1 cellular context compared by ENCODE assay signal in the genomic region with DNA sequence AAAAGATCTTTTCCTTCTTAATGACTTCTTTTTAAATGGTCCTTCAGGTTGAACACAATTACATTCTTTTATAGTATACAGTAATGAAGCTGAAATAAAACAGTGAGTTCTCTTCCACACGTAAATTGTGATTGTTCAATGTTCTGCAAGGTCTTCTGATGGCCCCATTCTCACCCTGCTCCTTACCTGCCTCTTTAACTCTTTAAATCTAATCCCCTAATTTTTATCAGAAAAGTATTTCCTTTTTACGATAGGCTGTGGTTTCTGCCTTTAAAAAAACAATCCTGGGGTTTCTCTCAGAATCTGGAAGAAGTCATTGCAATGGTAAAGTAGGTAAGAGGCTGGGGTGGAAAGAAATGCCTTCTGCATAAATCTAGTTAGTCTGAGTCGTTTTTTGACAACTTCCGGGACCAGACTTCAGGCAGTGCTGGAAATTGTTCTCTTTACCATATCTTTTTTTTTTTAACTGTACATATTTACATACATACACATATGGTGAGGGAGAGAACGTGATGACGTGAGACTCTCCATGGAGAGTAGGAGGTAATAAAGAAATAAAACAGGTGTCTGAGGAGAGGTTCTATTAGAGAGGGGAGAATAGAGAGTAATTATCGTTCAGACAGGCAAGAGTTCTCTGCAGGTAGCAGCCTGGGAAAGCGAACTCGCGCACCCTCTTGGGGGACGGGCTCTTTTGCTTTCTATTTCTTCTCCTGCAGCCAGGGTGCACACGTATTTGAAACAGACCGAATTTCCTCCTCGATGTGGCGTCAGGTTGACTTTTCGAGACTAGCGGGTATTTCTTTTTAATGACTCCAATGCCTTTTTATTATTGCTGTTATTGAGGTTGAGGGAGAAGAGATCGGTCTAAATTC.
A peak's percentile ranks its signal among the peaks of the same experiment; 100 is the strongest.
TF ChIP-seq lines count a peak whose summit lies in the region.

A gene (plus strand): TSS at position 730 of the 872 bp plus-strand sequence. CDS start 467 bp downstream, outside the sequence.

TF ChIP-seq in GM12878, 131 proteins besides CTCF, POLR2A, EP300 and RAD21 (continued from another document and continues in another):
- TF ChIP-seq, protein P1, sequence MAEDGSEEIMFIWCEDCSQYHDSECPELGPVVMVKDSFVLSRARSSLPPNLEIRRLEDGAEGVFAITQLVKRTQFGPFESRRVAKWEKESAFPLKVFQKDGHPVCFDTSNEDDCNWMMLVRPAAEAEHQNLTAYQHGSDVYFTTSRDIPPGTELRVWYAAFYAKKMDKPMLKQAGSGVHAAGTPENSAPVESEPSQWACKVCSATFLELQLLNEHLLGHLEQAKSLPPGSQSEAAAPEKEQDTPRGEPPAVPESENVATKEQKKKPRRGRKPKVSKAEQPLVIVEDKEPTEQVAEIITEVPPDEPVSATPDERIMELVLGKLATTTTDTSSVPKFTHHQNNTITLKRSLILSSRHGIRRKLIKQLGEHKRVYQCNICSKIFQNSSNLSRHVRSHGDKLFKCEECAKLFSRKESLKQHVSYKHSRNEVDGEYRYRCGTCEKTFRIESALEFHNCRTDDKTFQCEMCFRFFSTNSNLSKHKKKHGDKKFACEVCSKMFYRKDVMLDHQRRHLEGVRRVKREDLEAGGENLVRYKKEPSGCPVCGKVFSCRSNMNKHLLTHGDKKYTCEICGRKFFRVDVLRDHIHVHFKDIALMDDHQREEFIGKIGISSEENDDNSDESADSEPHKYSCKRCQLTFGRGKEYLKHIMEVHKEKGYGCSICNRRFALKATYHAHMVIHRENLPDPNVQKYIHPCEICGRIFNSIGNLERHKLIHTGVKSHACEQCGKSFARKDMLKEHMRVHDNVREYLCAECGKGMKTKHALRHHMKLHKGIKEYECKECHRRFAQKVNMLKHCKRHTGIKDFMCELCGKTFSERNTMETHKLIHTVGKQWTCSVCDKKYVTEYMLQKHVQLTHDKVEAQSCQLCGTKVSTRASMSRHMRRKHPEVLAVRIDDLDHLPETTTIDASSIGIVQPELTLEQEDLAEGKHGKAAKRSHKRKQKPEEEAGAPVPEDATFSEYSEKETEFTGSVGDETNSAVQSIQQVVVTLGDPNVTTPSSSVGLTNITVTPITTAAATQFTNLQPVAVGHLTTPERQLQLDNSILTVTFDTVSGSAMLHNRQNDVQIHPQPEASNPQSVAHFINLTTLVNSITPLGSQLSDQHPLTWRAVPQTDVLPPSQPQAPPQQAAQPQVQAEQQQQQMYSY (CRISPR knock-in tag; IDR thresholded peaks at IDR 0.05): no peak
- TF ChIP-seq SIX5 (IDR thresholded peaks at IDR 0.05; ENCODE audit: low read depth, low read length, severe bottlenecking) (no peak), RBBP5 (conservative IDR thresholded peaks at IDR 0.05) (peak; percentile 92), FOXM1 (IDR thresholded peaks at IDR 0.05; ENCODE audit: low read depth, low read length) (0 out of 2 replicates have a peak, but pooled peaks have one; percentile 4), NRF1 (conservative IDR thresholded peaks at IDR 0.05; ENCODE audit: low read depth, low read length) (0 out of 2 replicates have a peak, but pooled peaks have one; percentile 5), TAF1 (IDR thresholded peaks at IDR 0.05; ENCODE audit: borderline replicate concordance, low read depth, low read length) (peak; percentile 56), TBL1XR1 (IDR thresholded peaks at IDR 0.05; ENCODE audit: low read depth, low read length) (no peak; the same call in 1 of the 2 replicates), YY1 (IDR thresholded peaks at IDR 0.05; ENCODE audit: low read depth, low read length) (no peak), IKZF1 (conservative IDR thresholded peaks at IDR 0.05) (no peak), MTA3 (IDR thresholded peaks at IDR 0.05; ENCODE audit: borderline replicate concordance, low read length) (no peak), PAX8 (IDR thresholded peaks at IDR 0.05) (no peak), RFX5 (IDR thresholded peaks at IDR 0.05; ENCODE audit: low read depth, low read length) (no peak), CHD1 (IDR thresholded peaks at IDR 0.05; ENCODE audit: low read depth, low read length) (no peak), DPF2 (IDR thresholded peaks at IDR 0.05) (no peak), ZZZ3 (IDR thresholded peaks at IDR 0.05; ENCODE audit: control insufficient read depth, insufficient read length, low read depth) (no peak), CREB1 (IDR thresholded peaks at IDR 0.05; ENCODE audit: low read depth) (peak; percentile 48; the same call in 1 of the 2 replicates), MTA2 (IDR thresholded peaks at IDR 0.05; ENCODE audit: low read depth) (peak; percentile 13; the same call in 1 of the 2 replicates), WRNIP1 (IDR thresholded peaks at IDR 0.05; ENCODE audit: borderline replicate concordance, low read depth, low read length) (no peak), POU2F2 (IDR thresholded peaks at IDR 0.05; ENCODE audit: borderline replicate concordance, low read depth, low read length) (peak; percentile 71; the same call in 2 of the 3 replicates), SMAD1 (IDR thresholded peaks at IDR 0.05; ENCODE audit: low read depth, partially characterized antibody) (peak; percentile 51), CHD4 (IDR thresholded peaks at IDR 0.05) (0 out of 2 replicates have a peak, but pooled peaks have one; percentile 64), SMAD5 (IDR thresholded peaks at IDR 0.05; ENCODE audit: low read depth) (peak; percentile 90), SRF (IDR thresholded peaks at IDR 0.05; ENCODE audit: low read depth in 2 of 2, low read length in 2 of 2) (no peak), RUNX3 (IDR thresholded peaks at IDR 0.05; ENCODE audit: low read length) (peak; percentile 48), SMC3 (IDR thresholded peaks at IDR 0.05; ENCODE audit: borderline replicate concordance, low read length) (no peak), BCL11A (IDR thresholded peaks at IDR 0.05; ENCODE audit: low read depth, low read length) (no peak), RB1 (IDR thresholded peaks at IDR 0.05; ENCODE audit: borderline replicate concordance) (no peak), RAD51 (IDR thresholded peaks at IDR 0.05) (0 out of 2 replicates have a peak, but pooled peaks have one; percentile 11), SPI1 (IDR thresholded peaks at IDR 0.05; ENCODE audit: borderline replicate concordance, insufficient read depth, low read depth, low read length) (no peak)
- TF ChIP-seq, protein P2, sequence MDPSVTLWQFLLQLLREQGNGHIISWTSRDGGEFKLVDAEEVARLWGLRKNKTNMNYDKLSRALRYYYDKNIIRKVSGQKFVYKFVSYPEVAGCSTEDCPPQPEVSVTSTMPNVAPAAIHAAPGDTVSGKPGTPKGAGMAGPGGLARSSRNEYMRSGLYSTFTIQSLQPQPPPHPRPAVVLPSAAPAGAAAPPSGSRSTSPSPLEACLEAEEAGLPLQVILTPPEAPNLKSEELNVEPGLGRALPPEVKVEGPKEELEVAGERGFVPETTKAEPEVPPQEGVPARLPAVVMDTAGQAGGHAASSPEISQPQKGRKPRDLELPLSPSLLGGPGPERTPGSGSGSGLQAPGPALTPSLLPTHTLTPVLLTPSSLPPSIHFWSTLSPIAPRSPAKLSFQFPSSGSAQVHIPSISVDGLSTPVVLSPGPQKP (IDR thresholded peaks at IDR 0.05; ENCODE audit: low read depth, low read length): 0 out of 2 replicates have a peak, but pooled peaks have one; percentile 26
- TF ChIP-seq, protein P3, sequence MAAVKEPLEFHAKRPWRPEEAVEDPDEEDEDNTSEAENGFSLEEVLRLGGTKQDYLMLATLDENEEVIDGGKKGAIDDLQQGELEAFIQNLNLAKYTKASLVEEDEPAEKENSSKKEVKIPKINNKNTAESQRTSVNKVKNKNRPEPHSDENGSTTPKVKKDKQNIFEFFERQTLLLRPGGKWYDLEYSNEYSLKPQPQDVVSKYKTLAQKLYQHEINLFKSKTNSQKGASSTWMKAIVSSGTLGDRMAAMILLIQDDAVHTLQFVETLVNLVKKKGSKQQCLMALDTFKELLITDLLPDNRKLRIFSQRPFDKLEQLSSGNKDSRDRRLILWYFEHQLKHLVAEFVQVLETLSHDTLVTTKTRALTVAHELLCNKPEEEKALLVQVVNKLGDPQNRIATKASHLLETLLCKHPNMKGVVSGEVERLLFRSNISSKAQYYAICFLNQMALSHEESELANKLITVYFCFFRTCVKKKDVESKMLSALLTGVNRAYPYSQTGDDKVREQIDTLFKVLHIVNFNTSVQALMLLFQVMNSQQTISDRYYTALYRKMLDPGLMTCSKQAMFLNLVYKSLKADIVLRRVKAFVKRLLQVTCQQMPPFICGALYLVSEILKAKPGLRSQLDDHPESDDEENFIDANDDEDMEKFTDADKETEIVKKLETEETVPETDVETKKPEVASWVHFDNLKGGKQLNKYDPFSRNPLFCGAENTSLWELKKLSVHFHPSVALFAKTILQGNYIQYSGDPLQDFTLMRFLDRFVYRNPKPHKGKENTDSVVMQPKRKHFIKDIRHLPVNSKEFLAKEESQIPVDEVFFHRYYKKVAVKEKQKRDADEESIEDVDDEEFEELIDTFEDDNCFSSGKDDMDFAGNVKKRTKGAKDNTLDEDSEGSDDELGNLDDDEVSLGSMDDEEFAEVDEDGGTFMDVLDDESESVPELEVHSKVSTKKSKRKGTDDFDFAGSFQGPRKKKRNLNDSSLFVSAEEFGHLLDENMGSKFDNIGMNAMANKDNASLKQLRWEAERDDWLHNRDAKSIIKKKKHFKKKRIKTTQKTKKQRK (IDR thresholded peaks at IDR 0.05; ENCODE audit: low read depth, low read length): no peak
- TF ChIP-seq, protein P4, sequence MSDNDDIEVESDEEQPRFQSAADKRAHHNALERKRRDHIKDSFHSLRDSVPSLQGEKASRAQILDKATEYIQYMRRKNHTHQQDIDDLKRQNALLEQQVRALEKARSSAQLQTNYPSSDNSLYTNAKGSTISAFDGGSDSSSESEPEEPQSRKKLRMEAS (IDR thresholded peaks at IDR 0.05; ENCODE audit: low read depth, low read length): peak; percentile 19; the same call in 1 of the 2 replicates
- TF ChIP-seq, protein P5, sequence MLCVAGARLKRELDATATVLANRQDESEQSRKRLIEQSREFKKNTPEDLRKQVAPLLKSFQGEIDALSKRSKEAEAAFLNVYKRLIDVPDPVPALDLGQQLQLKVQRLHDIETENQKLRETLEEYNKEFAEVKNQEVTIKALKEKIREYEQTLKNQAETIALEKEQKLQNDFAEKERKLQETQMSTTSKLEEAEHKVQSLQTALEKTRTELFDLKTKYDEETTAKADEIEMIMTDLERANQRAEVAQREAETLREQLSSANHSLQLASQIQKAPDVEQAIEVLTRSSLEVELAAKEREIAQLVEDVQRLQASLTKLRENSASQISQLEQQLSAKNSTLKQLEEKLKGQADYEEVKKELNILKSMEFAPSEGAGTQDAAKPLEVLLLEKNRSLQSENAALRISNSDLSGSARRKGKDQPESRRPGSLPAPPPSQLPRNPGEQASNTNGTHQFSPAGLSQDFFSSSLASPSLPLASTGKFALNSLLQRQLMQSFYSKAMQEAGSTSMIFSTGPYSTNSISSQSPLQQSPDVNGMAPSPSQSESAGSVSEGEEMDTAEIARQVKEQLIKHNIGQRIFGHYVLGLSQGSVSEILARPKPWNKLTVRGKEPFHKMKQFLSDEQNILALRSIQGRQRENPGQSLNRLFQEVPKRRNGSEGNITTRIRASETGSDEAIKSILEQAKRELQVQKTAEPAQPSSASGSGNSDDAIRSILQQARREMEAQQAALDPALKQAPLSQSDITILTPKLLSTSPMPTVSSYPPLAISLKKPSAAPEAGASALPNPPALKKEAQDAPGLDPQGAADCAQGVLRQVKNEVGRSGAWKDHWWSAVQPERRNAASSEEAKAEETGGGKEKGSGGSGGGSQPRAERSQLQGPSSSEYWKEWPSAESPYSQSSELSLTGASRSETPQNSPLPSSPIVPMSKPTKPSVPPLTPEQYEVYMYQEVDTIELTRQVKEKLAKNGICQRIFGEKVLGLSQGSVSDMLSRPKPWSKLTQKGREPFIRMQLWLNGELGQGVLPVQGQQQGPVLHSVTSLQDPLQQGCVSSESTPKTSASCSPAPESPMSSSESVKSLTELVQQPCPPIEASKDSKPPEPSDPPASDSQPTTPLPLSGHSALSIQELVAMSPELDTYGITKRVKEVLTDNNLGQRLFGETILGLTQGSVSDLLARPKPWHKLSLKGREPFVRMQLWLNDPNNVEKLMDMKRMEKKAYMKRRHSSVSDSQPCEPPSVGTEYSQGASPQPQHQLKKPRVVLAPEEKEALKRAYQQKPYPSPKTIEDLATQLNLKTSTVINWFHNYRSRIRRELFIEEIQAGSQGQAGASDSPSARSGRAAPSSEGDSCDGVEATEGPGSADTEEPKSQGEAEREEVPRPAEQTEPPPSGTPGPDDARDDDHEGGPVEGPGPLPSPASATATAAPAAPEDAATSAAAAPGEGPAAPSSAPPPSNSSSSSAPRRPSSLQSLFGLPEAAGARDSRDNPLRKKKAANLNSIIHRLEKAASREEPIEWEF (IDR thresholded peaks at IDR 0.05; ENCODE audit: insufficient replicate concordance, low read depth, low read length): peak; percentile 7
- TF ChIP-seq, protein P6, sequence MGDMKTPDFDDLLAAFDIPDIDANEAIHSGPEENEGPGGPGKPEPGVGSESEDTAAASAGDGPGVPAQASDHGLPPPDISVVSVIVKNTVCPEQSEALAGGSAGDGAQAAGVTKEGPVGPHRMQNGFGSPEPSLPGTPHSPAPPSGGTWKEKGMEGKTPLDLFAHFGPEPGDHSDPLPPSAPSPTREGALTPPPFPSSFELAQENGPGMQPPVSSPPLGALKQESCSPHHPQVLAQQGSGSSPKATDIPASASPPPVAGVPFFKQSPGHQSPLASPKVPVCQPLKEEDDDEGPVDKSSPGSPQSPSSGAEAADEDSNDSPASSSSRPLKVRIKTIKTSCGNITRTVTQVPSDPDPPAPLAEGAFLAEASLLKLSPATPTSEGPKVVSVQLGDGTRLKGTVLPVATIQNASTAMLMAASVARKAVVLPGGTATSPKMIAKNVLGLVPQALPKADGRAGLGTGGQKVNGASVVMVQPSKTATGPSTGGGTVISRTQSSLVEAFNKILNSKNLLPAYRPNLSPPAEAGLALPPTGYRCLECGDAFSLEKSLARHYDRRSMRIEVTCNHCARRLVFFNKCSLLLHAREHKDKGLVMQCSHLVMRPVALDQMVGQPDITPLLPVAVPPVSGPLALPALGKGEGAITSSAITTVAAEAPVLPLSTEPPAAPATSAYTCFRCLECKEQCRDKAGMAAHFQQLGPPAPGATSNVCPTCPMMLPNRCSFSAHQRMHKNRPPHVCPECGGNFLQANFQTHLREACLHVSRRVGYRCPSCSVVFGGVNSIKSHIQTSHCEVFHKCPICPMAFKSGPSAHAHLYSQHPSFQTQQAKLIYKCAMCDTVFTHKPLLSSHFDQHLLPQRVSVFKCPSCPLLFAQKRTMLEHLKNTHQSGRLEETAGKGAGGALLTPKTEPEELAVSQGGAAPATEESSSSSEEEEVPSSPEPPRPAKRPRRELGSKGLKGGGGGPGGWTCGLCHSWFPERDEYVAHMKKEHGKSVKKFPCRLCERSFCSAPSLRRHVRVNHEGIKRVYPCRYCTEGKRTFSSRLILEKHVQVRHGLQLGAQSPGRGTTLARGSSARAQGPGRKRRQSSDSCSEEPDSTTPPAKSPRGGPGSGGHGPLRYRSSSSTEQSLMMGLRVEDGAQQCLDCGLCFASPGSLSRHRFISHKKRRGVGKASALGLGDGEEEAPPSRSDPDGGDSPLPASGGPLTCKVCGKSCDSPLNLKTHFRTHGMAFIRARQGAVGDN (IDR thresholded peaks at IDR 0.05): peak; percentile 20; the same call in 1 of the 2 replicates
